In the genomic region with DNA sequence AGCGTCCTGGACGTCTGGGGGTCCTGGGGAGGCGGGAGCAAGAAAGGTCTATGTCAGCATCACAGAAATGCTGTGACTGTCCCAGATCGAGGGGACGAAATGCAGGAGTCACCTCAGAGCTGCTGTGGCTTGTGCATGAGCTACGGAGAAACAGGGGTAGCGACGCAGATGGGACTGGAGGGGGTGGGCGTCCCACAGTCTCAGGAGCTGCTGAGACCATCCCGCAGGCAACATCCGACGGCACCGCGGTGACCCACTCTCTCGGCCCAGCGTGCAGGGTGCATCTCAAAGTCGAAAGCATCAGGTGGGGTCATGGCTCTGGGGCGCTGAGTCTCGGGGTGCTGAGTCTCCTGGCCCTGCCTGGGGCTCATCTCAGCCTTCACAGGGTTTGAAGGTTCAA, we compare ENCODE assay signal across 14 cellular contexts. TPM values are rescaled to one million over a fixed set of nuclear protein-coding genes. Genes with fewer than 3 reads are reported as not detected.
DNase-seq lines count a peak whose midpoint lies in the region; ATAC-seq lines count a peak whose summit lies in the region.
"Had no signal": no experiment of that assay in that cellular context is flagged by ENCODE, and none has a peak within 500 bp of the region (broad histone marks: within the 10 kb centered on the region; RNA-seq: fewer than 3 reads in every experiment).

No MANE protein-coding gene starts in this region.

- peaks cover 7% of the 10 kb centered on the region for H3K36me3 Mint-ChIP-seq in activated naive CD4-positive, alpha-beta T cell treated with anti-CD3 and anti-CD28 coated beads, Interleukin-2, amount 50 U/mL, for 24 hours
- peaks cover 3% of the 10 kb centered on the region for H3K36me3 Mint-ChIP-seq in T-helper 17 cell (ENCODE audit: low read depth)
- H3K36me3 Mint-ChIP-seq in stimulated activated effector memory CD8-positive, alpha-beta T cell treated with anti-CD3 and anti-CD28 coated beads, Interleukin-12 subunit alpha, Interleukin-12 subunit beta, amount 100 ng/mL, for 72 hours = no peaks in the 10 kb centered on the region

- H3K27me3 Mint-ChIP-seq in activated naive CD4-positive, alpha-beta T cell treated with anti-CD3 and anti-CD28 coated beads, Interleukin-2, amount 50 U/mL, for 24 hours = no peaks in the 10 kb centered on the region
- no peaks in the 10 kb centered on the region for H3K27me3 Mint-ChIP-seq in T-helper 17 cell
- H3K27me3 Mint-ChIP-seq: IgD-negative memory B cell had no signal

- H3K27ac Mint-ChIP-seq in activated naive CD4-positive, alpha-beta T cell treated with anti-CD3 and anti-CD28 coated beads, Interleukin-2, amount 50 U/mL, for 24 hours = peak overlapping the region; percentile 88
- H3K27ac Mint-ChIP-seq in T-helper 17 cell = peak overlapping the region; percentile 72
- peak overlapping the region; percentile 35 for H3K27ac Mint-ChIP-seq in stimulated activated effector memory CD8-positive, alpha-beta T cell treated with anti-CD3 and anti-CD28 coated beads, Interleukin-12 subunit alpha, Interleukin-12 subunit beta, amount 100 ng/mL, for 72 hours

- H3K4me1 Mint-ChIP-seq in activated naive CD4-positive, alpha-beta T cell treated with anti-CD3 and anti-CD28 coated beads, Interleukin-2, amount 50 U/mL, for 24 hours = peaks cover 4% of the 10 kb centered on the region
- peaks cover 5% of the 10 kb centered on the region for H3K4me1 Mint-ChIP-seq in T-helper 17 cell
- peaks cover 6% of the 10 kb centered on the region for H3K4me1 Mint-ChIP-seq in stimulated activated effector memory CD8-positive, alpha-beta T cell treated with anti-CD3 and anti-CD28 coated beads, Interleukin-12 subunit alpha, Interleukin-12 subunit beta, amount 100 ng/mL, for 72 hours

- H3K9me3 Mint-ChIP-seq in activated naive CD4-positive, alpha-beta T cell treated with anti-CD3 and anti-CD28 coated beads, Interleukin-2, amount 50 U/mL, for 24 hours = no peaks in the 10 kb centered on the region
- no peaks in the 10 kb centered on the region for H3K9me3 Mint-ChIP-seq in stimulated activated effector memory CD8-positive, alpha-beta T cell treated with anti-CD3 and anti-CD28 coated beads, Interleukin-12 subunit alpha, Interleukin-12 subunit beta, amount 100 ng/mL, for 72 hours
- H3K9me3 Mint-ChIP-seq: IgD-negative memory B cell had no signal

- H3K4me3 Mint-ChIP-seq in activated naive CD4-positive, alpha-beta T cell treated with anti-CD3 and anti-CD28 coated beads, Interleukin-2, amount 50 U/mL, for 24 hours = no peak overlapping the region
- H3K4me3 Mint-ChIP-seq in T-helper 17 cell = peak overlapping the region; percentile 10
- H3K4me3 Mint-ChIP-seq in stimulated activated effector memory CD8-positive, alpha-beta T cell treated with anti-CD3 and anti-CD28 coated beads, Interleukin-12 subunit alpha, Interleukin-12 subunit beta, amount 100 ng/mL, for 72 hours = no peak overlapping the region

- H3K9me3 ChIP-seq in T-helper 17 cell (ENCODE audit: control insufficient read depth, low read length, poor library complexity, severe bottlenecking) = no peaks in the 10 kb centered on the region
- H3K9me3 ChIP-seq: gastroesophageal sphincter, MG63 had no signal

- intact Hi-C loops in left ventricle myocardium superior (cut with micrococcal nuclease) = no loop called here

- DNase-seq in activated naive CD4-positive, alpha-beta T cell treated with anti-CD3 and anti-CD28 coated beads, Interleukin-2, amount 50 U/mL, for 16 hours = no peak
- no peak for DNase-seq in T-helper 17 cell
- DNase-seq in left ventricle myocardium superior = peak; percentile 15
- no peak for DNase-seq in stimulated activated effector memory CD8-positive, alpha-beta T cell treated with anti-CD3 and anti-CD28 coated beads, Interleukin-12 subunit alpha, Interleukin-12 subunit beta, amount 100 ng/mL, for 72 hours (ENCODE audit: low spot score in 2 of 2)
- DNase-seq in HCEC 1CT = no peak
- DNase-seq in left lobe of liver (ENCODE audit: low spot score) = no peak
- DNase-seq in HPDE6-E6E7 (ENCODE audit: extremely low spot score) = no peak
- DNase-seq: GM23248; MG63; stimulated activated CD4-positive, alpha-beta T cell treated with anti-CD3 and anti-CD28 coated beads, Interleukin-2, amount 100 ng/mL, for 48 hours had no signal

- ATAC-seq in T-helper 17 cell = peak; percentile 17
- ATAC-seq in left ventricle myocardium superior = no peak
- peak; percentile 27 for ATAC-seq in stimulated activated effector memory CD8-positive, alpha-beta T cell treated with anti-CD3 and anti-CD28 coated beads, Interleukin-12 subunit alpha, Interleukin-12 subunit beta, amount 100 ng/mL, for 72 hours
- ATAC-seq in left lobe of liver = no peak
- ATAC-seq: esophagus mucosa, gastroesophageal sphincter had no signal

RNA-seq across cellular contexts. Expression of a gene that starts 37.4 kb away (rescaled TPM):
- total RNA-seq in T-helper 17 cell (10 to 100 TPM; 18.6 to 22.6 TPM), left ventricle myocardium superior (0.37 TPM), left lobe of liver (1.1 TPM)
- total RNA-seq: GM23248 had no signal

Comparison
In these comparisons a context has a peak if more than half of its experiments do, and no peak if none do; other contexts are left out.
1. H3K27ac Mint-ChIP-seq: peak in every context shown above with its lines; median percentile 88 in activated naive CD4-positive, alpha-beta T cell treated with anti-CD3 and anti-CD28 coated beads, Interleukin-2, amount 50 U/mL, for 24 hours; 72 in T-helper 17 cell; 35 in stimulated activated effector memory CD8-positive, alpha-beta T cell treated with anti-CD3 and anti-CD28 coated beads, Interleukin-12 subunit alpha, Interleukin-12 subunit beta, amount 100 ng/mL, for 72 hours.
2. ATAC-seq: peak in T-helper 17 cell (single experiment) and stimulated activated effector memory CD8-positive, alpha-beta T cell treated with anti-CD3 and anti-CD28 coated beads, Interleukin-12 subunit alpha, Interleukin-12 subunit beta, amount 100 ng/mL, for 72 hours (single experiment); none in left ventricle myocardium superior (single experiment) and left lobe of liver (single experiment).